ENCODE assay signal across 15 cellular contexts in genomic region chr22:48659393-48659792, GRCh38.
DNase-seq lines count a peak whose midpoint lies in the region; ATAC-seq and TF ChIP-seq lines count a peak whose summit lies in the region.
"Had no signal": no experiment of that assay in that cellular context is flagged by ENCODE, and none has a peak within 500 bp of the region (broad histone marks: within the 10 kb centered on the region; RNA-seq: fewer than 3 reads in every experiment).

No MANE protein-coding gene starts in this region.

- H2BK120ac ChIP-seq in neuronal stem cell (ENCODE audit: low read depth, low read length) = no peak overlapping the region

- peak overlapping the region; percentile 73 for H3K23ac ChIP-seq in neuronal stem cell (ENCODE audit: low read depth, low read length, poor library complexity)

- H3K4me2 ChIP-seq in neuronal stem cell (ENCODE audit: insufficient read depth, low read length, poor library complexity, severe bottlenecking) = no peak overlapping the region
- H3K4me2 ChIP-seq: BLaER1 treated with 17β-estradiol and CSF1 and Interleukin-3, amounts not matched to agents 10 nM and 100 nM; GM23338 had no signal

- peak overlapping the region; percentile 22 for H3K18ac ChIP-seq in neuronal stem cell (ENCODE audit: low read length)

- intact Hi-C loops in Right ventricle myocardium superior (cut with DNase I) (no loop called here), adrenal gland (cut with DNase I) (no loop called here)

- H3K36me3 ChIP-seq in right atrium auricular region (no peaks in the 10 kb centered on the region), SJCRH30 (no peaks in the 10 kb centered on the region), neuronal stem cell (replicated peaks in 1 of 2; ENCODE audit: control insufficient read depth in 2 of 2, insufficient read depth in 2 of 2, low read length in 2 of 2) (no peaks in the 10 kb centered on the region), adrenal gland (replicated peaks in 1 of 2) (no peaks in the 10 kb centered on the region)
- H3K36me3 ChIP-seq: BLaER1 treated with 17β-estradiol and CSF1 and Interleukin-3, amounts not matched to agents 10 nM and 100 nM had no signal

- no peak overlapping the region for H4K8ac ChIP-seq in neuronal stem cell (ENCODE audit: low read depth, low read length)

- TF ChIP-seq POLR2A in adrenal gland (IDR thresholded peaks at IDR 0.05) = no peak

- WGBS in neuronal stem cell (ENCODE audit: extremely low coverage in 2 of 2, insufficient read length in 2 of 2, insufficient replicate concordance in 1 of 2), 2 donors = no CpG with 5 or more reads among the region's 6 CpGs
- 58 to 81% (median 76%) methylated on average over 3 to 6 of the region's 6 CpGs for WGBS in adrenal gland, 4 donors

- H3K4me1 ChIP-seq in right atrium auricular region (no peaks in the 10 kb centered on the region), SJCRH30 (no peaks in the 10 kb centered on the region), neuronal stem cell (ENCODE audit: control insufficient read depth in 2 of 2, insufficient read depth in 1 of 2, low read depth in 1 of 2, low read length in 2 of 2) (peaks cover 0 to 5% of the 10 kb centered on the region in 2 donors), adrenal gland (replicated peaks in 1 of 2) (no peaks in the 10 kb centered on the region)

- no peaks in the 10 kb centered on the region for H3K27me3 ChIP-seq in right atrium auricular region
- no peaks in the 10 kb centered on the region for H3K27me3 ChIP-seq in SJCRH30
- no peaks in the 10 kb centered on the region for H3K27me3 ChIP-seq in neuronal stem cell (ENCODE audit: control insufficient read depth in 3 of 3, insufficient read depth in 3 of 3, low read depth in 1 of 3, low read length in 3 of 3)
- no peaks in the 10 kb centered on the region for H3K27me3 ChIP-seq in adrenal gland
- H3K27me3 ChIP-seq: BLaER1 treated with 17β-estradiol and CSF1 and Interleukin-3, amounts not matched to agents 10 nM and 100 nM had no signal

- POLR2A ChIA-PET in RWPE1 (lab: Yijun Ruan, JAX; ENCODE audit: low non-redundant PET) = no interaction called here

- peak; percentile 48 for ATAC-seq in Right ventricle myocardium superior (ENCODE audit: poor library complexity)
- ATAC-seq: GM12878, GM23338 had no signal

- H3K4me3 ChIP-seq in right atrium auricular region (no peak overlapping the region), SJCRH30 (no peak overlapping the region), neuronal stem cell (ENCODE audit: low read length in 2 of 2) (peak overlapping the region in 1 of 2 donors; percentile 37), adrenal gland (no peak overlapping the region)
- H3K4me3 ChIP-seq: BLaER1 treated with 17β-estradiol and CSF1 and Interleukin-3, amounts not matched to agents 10 nM and 100 nM; GM12878; GM23338 had no signal

- TF ChIP-seq CTCF in right atrium auricular region (IDR thresholded peaks at IDR 0.05) = no peak
- no peak for TF ChIP-seq CTCF in RWPE1 (conservative IDR thresholded peaks at IDR 0.05; ENCODE audit: low read depth)
- no peak for TF ChIP-seq CTCF in adrenal gland (IDR thresholded peaks at IDR 0.05)

- no peak overlapping the region for H2BK5ac ChIP-seq in neuronal stem cell (ENCODE audit: low read length)

- no peak overlapping the region for H2BK12ac ChIP-seq in neuronal stem cell (ENCODE audit: low read length)

- H3K14ac ChIP-seq in neuronal stem cell (ENCODE audit: low read length) = peak overlapping the region; percentile 71

- no peak overlapping the region for H3K9ac ChIP-seq in neuronal stem cell (ENCODE audit: low read depth, low read length, poor library complexity)
- H3K9ac ChIP-seq: BLaER1 treated with 17β-estradiol and CSF1 and Interleukin-3, amounts not matched to agents 10 nM and 100 nM had no signal

- H3K9me3 ChIP-seq in right atrium auricular region = peaks cover 0 to 13% of the 10 kb centered on the region in 2 donors
- no peaks in the 10 kb centered on the region for H3K9me3 ChIP-seq in SJCRH30 (replicated peaks)
- H3K9me3 ChIP-seq in neuronal stem cell (replicated peaks in 1 of 2; ENCODE audit: control insufficient read depth in 2 of 2, insufficient read depth in 1 of 2, low read depth in 1 of 2, low read length in 2 of 2) = peaks cover 8 to 13% of the 10 kb centered on the region in 2 donors
- no peaks in the 10 kb centered on the region for H3K9me3 ChIP-seq in adrenal gland (replicated peaks in 1 of 3)

- no peak overlapping the region for H2AFZ ChIP-seq in neuronal stem cell (ENCODE audit: low read length)
- H2AFZ ChIP-seq: GM23338 had no signal

- no peak overlapping the region for H3K27ac ChIP-seq in right atrium auricular region
- no peak overlapping the region for H3K27ac ChIP-seq in SJCRH30
- H3K27ac ChIP-seq in neuronal stem cell (replicated peaks; ENCODE audit: low read length) = no peak overlapping the region
- no peak overlapping the region for H3K27ac ChIP-seq in RWPE1
- H3K27ac ChIP-seq in adrenal gland = no peak overlapping the region
- H3K27ac ChIP-seq: BLaER1 treated with 17β-estradiol and CSF1 and Interleukin-3, amounts not matched to agents 10 nM and 100 nM had no signal

- CTCF ChIA-PET in RWPE1 (lab: Yijun Ruan, JAX) = no interaction called here

- no peak for DNase-seq in Right ventricle myocardium superior
- DNase-seq in right atrium auricular region (ENCODE audit: low spot score) = no peak
- DNase-seq in SJCRH30 = peak; percentile 30 to 50
- no peak for DNase-seq in neuronal stem cell (ENCODE audit: low spot score)
- DNase-seq in RWPE1 (ENCODE audit: low spot score) = no peak
- no peak for DNase-seq in SIG-M5 (lab: John Stamatoyannopoulos, UW)
- no peak for DNase-seq in adrenal gland
- DNase-seq: 8988T; Calu3; CD4-positive, CD25-positive, alpha-beta regulatory T cell; DMS 273 treated with DMSO at 0.1 percent for 48 hours; H9 had no signal

- H3K4ac ChIP-seq in neuronal stem cell (ENCODE audit: low read length) = no peak overlapping the region

- H2AK5ac ChIP-seq in neuronal stem cell (ENCODE audit: low read depth, low read length) = peak overlapping the region; percentile 56

- H3K79me1 ChIP-seq in neuronal stem cell (ENCODE audit: low read depth, low read length) = peaks cover 10% of the 10 kb centered on the region

- H4K91ac ChIP-seq in neuronal stem cell (ENCODE audit: low read depth, low read length, poor library complexity) = no peak overlapping the region

- no peak overlapping the region for H2BK15ac ChIP-seq in neuronal stem cell (ENCODE audit: low read length)

Comparison
In these comparisons a context has a peak if more than half of its experiments do, and no peak if none do; other contexts are left out.
1. DNase-seq: peak in SJCRH30 (2 of 2); none in Right ventricle myocardium superior (single experiment), right atrium auricular region (single experiment), neuronal stem cell (single experiment), RWPE1 (single experiment), SIG-M5 (single experiment) and adrenal gland (0 of 7).